In the genomic region with DNA sequence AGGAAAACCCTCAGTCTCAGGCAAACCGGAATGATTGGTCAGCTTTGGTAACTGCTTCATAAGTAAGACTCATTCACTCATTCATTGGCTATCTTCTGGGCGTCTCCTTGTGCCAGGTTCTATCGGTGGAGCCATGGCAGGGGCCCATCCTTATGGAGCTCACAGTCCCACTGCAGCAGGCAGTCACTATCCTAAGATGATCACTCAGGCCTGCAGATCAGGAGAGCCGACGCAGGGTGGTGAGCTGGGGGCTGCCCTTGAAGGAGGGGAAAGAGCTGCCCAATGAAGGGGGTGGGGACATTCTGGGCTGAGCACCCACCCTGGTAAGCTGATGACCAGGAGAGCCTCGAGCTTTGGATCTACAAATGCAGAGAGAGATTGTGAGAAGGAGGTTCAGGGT, we compare ENCODE assay signal across 35 cellular contexts. TPM values are rescaled to one million over a fixed set of nuclear protein-coding genes. Genes with fewer than 3 reads are reported as not detected.
"Had no signal": no experiment of that assay in that cellular context is flagged by ENCODE, and none has a peak within 500 bp of the region (broad histone marks: within the 10 kb centered on the region; RNA-seq: fewer than 3 reads in every experiment).

No MANE protein-coding gene starts in this region.

- H3K27ac Mint-ChIP-seq: activated CD4-positive, alpha-beta memory T cell treated with anti-CD3 and anti-CD28 coated beads for 36 hours; activated CD4-positive, alpha-beta T cell treated with anti-CD3 and anti-CD28 coated beads for 36 hours; activated CD4-positive, alpha-beta T cell treated with anti-CD3 and anti-CD28 coated beads, Interleukin-2, amount 10 ng/mL, durations not matched to agents 24 days and 14 days; activated CD8-positive, alpha-beta memory T cell treated with anti-CD3 and anti-CD28 coated beads, Interleukin-2, amount 10 ng/mL, durations not matched to agents 7 days and 5 days; activated CD8-positive, alpha-beta T cell treated with anti-CD3 and anti-CD28 coated beads, Interleukin-2, amount 10 ng/mL, durations not matched to agents 7 days and 5 days; activated naive CD4-positive, alpha-beta T cell treated with anti-CD3 and anti-CD28 coated beads for 36 hours; activated naive CD4-positive, alpha-beta T cell treated with anti-CD3 and anti-CD28 coated beads, Interleukin-2, amount 50 U/mL, for 24 hours; activated naive CD8-positive, alpha-beta T cell treated with anti-CD3 and anti-CD28 coated beads for 36 hours; activated naive CD8-positive, alpha-beta T cell treated with anti-CD3 and anti-CD28 coated beads, Interleukin-2, amount 50 U/mL, for 24 hours; activated T-helper 1 cell treated with anti-CD3 and anti-CD28 coated beads, Interleukin-12 subunit alpha, Interleukin-12 subunit beta, Interleukin-2, Interleukin-4 antibody, amounts not matched to agents 30 ng/mL and 10 ng/mL and 1 ng/mL, durations not matched to agents 14 hours and 24 hours and 36 hours; activated T-helper 2 cell treated with anti-CD3 and anti-CD28 coated beads, Interferon-gamma antibody, Interleukin-2, Interleukin-4, amounts not matched to agents 10 μg/mL and 5 μg/mL and 100 μg/mL, durations not matched to agents 14 hours and 24 hours and 36 hours; effector memory CD8-positive, alpha-beta T cell; T-helper 17 cell; T-helper 2 cell treated with Interferon-gamma antibody and Interleukin-4, amounts not matched to agents 5 μg/mL and 100 μg/mL, for 36 hours had no signal

- H3K4me1 Mint-ChIP-seq: activated CD4-positive, alpha-beta T cell treated with anti-CD3 and anti-CD28 coated beads for 36 hours; activated CD4-positive, alpha-beta T cell treated with anti-CD3 and anti-CD28 coated beads, Interleukin-2, amount 10 ng/mL, durations not matched to agents 24 days and 14 days; activated naive CD8-positive, alpha-beta T cell treated with anti-CD3 and anti-CD28 coated beads for 36 hours; activated naive CD8-positive, alpha-beta T cell treated with anti-CD3 and anti-CD28 coated beads, Interleukin-2, amount 50 U/mL, for 24 hours had no signal

- H3K36me3 ChIP-seq: adrenal gland, esophagus muscularis mucosa, gastrocnemius medialis had no signal

- H3K4me1 ChIP-seq: adrenal gland, foreskin keratinocyte, gastrocnemius medialis had no signal

- H3K4me3 ChIP-seq: adrenal gland, body of pancreas, esophagus muscularis mucosa, gastrocnemius medialis had no signal

- H3K36me3 Mint-ChIP-seq: activated CD4-positive, alpha-beta memory T cell treated with anti-CD3 and anti-CD28 coated beads for 36 hours; activated CD8-positive, alpha-beta memory T cell treated with anti-CD3 and anti-CD28 coated beads, Interleukin-2, amount 10 ng/mL, durations not matched to agents 7 days and 5 days; activated naive CD4-positive, alpha-beta T cell treated with anti-CD3 and anti-CD28 coated beads, Interleukin-2, amount 50 U/mL, for 24 hours; activated naive CD8-positive, alpha-beta T cell treated with anti-CD3 and anti-CD28 coated beads for 36 hours had no signal

- DNase-seq: activated CD4-positive, alpha-beta memory T cell treated with anti-CD3 and anti-CD28 coated beads for 36 hours; activated CD4-positive, alpha-beta T cell treated with anti-CD3 and anti-CD28 coated beads for 36 hours; activated CD4-positive, alpha-beta T cell treated with anti-CD3 and anti-CD28 coated beads, Interleukin-2, amount 10 ng/mL, durations not matched to agents 24 days and 14 days; activated CD4-positive, CD25-positive, alpha-beta regulatory T cell; activated CD4-positive, CD25-positive, alpha-beta regulatory T cell treated with anti-CD3 and anti-CD28 coated beads, Interleukin-2, amount 50 U/mL, for 72 hours; activated CD8-positive, alpha-beta memory T cell treated with anti-CD3 and anti-CD28 coated beads, Interleukin-2, amount 10 ng/mL, durations not matched to agents 7 days and 5 days; activated CD8-positive, alpha-beta memory T cell treated with anti-CD3 and anti-CD28 coated beads, Interleukin-2, amount 50 U/mL, for 4 hours; activated CD8-positive, alpha-beta T cell treated with anti-CD3 and anti-CD28 coated beads, Interleukin-2, amount 10 ng/mL, durations not matched to agents 7 days and 5 days; activated naive CD4-positive, alpha-beta T cell treated with anti-CD3 and anti-CD28 coated beads for 36 hours; activated naive CD8-positive, alpha-beta T cell treated with anti-CD3 and anti-CD28 coated beads for 36 hours; activated naive CD8-positive, alpha-beta T cell treated with anti-CD3 and anti-CD28 coated beads, Interleukin-2, amount 50 U/mL, for 24 hours; activated T-cell treated with anti-CD3 and anti-CD28 coated beads, Interleukin-2, amount 50 U/mL, for 1 hour; activated T-cell treated with anti-CD3 and anti-CD28 coated beads, Interleukin-2, amount 50 U/mL, for 48 hours; amygdala; body of pancreas; central memory CD4-positive, alpha-beta T cell; cerebellar nuclear complex; cortex of kidney; dermis blood vessel endothelial cell; effector CD4-positive, alpha-beta T cell; effector memory CD8-positive, alpha-beta T cell; erythroblast; foreskin keratinocyte; gastrocnemius medialis; SW 1271; T-helper 1 cell; T-helper 17 cell; T1000 had no signal

- H3K9me3 ChIP-seq: adrenal gland, body of pancreas, esophagus muscularis mucosa, gastrocnemius medialis had no signal

- H3K9me3 Mint-ChIP-seq: activated CD4-positive, alpha-beta memory T cell treated with anti-CD3 and anti-CD28 coated beads for 36 hours; activated CD4-positive, alpha-beta T cell treated with anti-CD3 and anti-CD28 coated beads, Interleukin-2, amount 10 ng/mL, durations not matched to agents 24 days and 14 days; activated naive CD4-positive, alpha-beta T cell treated with anti-CD3 and anti-CD28 coated beads for 36 hours; activated naive CD8-positive, alpha-beta T cell treated with anti-CD3 and anti-CD28 coated beads, Interleukin-2, amount 50 U/mL, for 24 hours; activated T-helper 1 cell treated with anti-CD3 and anti-CD28 coated beads, Interleukin-12 subunit alpha, Interleukin-12 subunit beta, Interleukin-2, Interleukin-4 antibody, amounts not matched to agents 30 ng/mL and 10 ng/mL and 1 ng/mL, durations not matched to agents 14 hours and 24 hours and 36 hours; activated T-helper 2 cell treated with anti-CD3 and anti-CD28 coated beads, Interferon-gamma antibody, Interleukin-2, Interleukin-4, amounts not matched to agents 10 μg/mL and 5 μg/mL and 100 μg/mL, durations not matched to agents 14 hours and 24 hours and 36 hours; effector memory CD8-positive, alpha-beta T cell; T-helper 2 cell treated with Interferon-gamma antibody and Interleukin-4, amounts not matched to agents 5 μg/mL and 100 μg/mL, for 36 hours had no signal

- H3K27me3 ChIP-seq: adrenal gland, body of pancreas, esophagus muscularis mucosa, gastrocnemius medialis had no signal

- H3K27ac ChIP-seq: adrenal gland, body of pancreas, esophagus muscularis mucosa, foreskin keratinocyte, gastrocnemius medialis had no signal

- H3K4me3 Mint-ChIP-seq: activated CD4-positive, alpha-beta memory T cell treated with anti-CD3 and anti-CD28 coated beads for 36 hours; activated CD4-positive, alpha-beta T cell treated with anti-CD3 and anti-CD28 coated beads for 36 hours; activated CD4-positive, alpha-beta T cell treated with anti-CD3 and anti-CD28 coated beads, Interleukin-2, amount 10 ng/mL, durations not matched to agents 24 days and 14 days; activated CD8-positive, alpha-beta memory T cell treated with anti-CD3 and anti-CD28 coated beads, Interleukin-2, amount 10 ng/mL, durations not matched to agents 7 days and 5 days; activated CD8-positive, alpha-beta T cell treated with anti-CD3 and anti-CD28 coated beads, Interleukin-2, amount 10 ng/mL, durations not matched to agents 7 days and 5 days; activated naive CD4-positive, alpha-beta T cell treated with anti-CD3 and anti-CD28 coated beads for 36 hours; activated naive CD4-positive, alpha-beta T cell treated with anti-CD3 and anti-CD28 coated beads, Interleukin-2, amount 50 U/mL, for 24 hours; activated naive CD8-positive, alpha-beta T cell treated with anti-CD3 and anti-CD28 coated beads for 36 hours; activated naive CD8-positive, alpha-beta T cell treated with anti-CD3 and anti-CD28 coated beads, Interleukin-2, amount 50 U/mL, for 24 hours; activated T-helper 1 cell treated with anti-CD3 and anti-CD28 coated beads, Interleukin-12 subunit alpha, Interleukin-12 subunit beta, Interleukin-2, Interleukin-4 antibody, amounts not matched to agents 30 ng/mL and 10 ng/mL and 1 ng/mL, durations not matched to agents 14 hours and 24 hours and 36 hours; effector memory CD8-positive, alpha-beta T cell; T-helper 17 cell; T-helper 2 cell treated with Interferon-gamma antibody and Interleukin-4, amounts not matched to agents 5 μg/mL and 100 μg/mL, for 36 hours had no signal

- ATAC-seq: activated CD4-positive, alpha-beta T cell treated with anti-CD3 and anti-CD28 coated beads for 36 hours; activated CD8-positive, alpha-beta memory T cell treated with anti-CD3 and anti-CD28 coated beads, Interleukin-2, amount 10 ng/mL, durations not matched to agents 7 days and 5 days; activated CD8-positive, alpha-beta T cell treated with anti-CD3 and anti-CD28 coated beads, Interleukin-2, amount 10 ng/mL, durations not matched to agents 7 days and 5 days; activated naive CD8-positive, alpha-beta T cell treated with anti-CD3 and anti-CD28 coated beads, Interleukin-2, amount 50 U/mL, for 24 hours; body of pancreas; effector memory CD8-positive, alpha-beta T cell; foreskin keratinocyte; gastrocnemius medialis; T-helper 17 cell had no signal

- H3K27me3 Mint-ChIP-seq: activated CD4-positive, alpha-beta T cell treated with anti-CD3 and anti-CD28 coated beads for 36 hours; activated naive CD4-positive, alpha-beta T cell treated with anti-CD3 and anti-CD28 coated beads, Interleukin-2, amount 50 U/mL, for 24 hours; activated naive CD8-positive, alpha-beta T cell treated with anti-CD3 and anti-CD28 coated beads, Interleukin-2, amount 50 U/mL, for 24 hours had no signal

RNA-seq across cellular contexts. Expression of a gene that starts 20.5 kb away (rescaled TPM):
- total RNA-seq: activated CD8-positive, alpha-beta memory T cell treated with anti-CD3 and anti-CD28 coated beads for 36 hours; activated CD8-positive, alpha-beta memory T cell treated with anti-CD3 and anti-CD28 coated beads, Interleukin-2, amount 10 ng/mL, durations not matched to agents 7 days and 5 days; activated naive CD4-positive, alpha-beta T cell treated with anti-CD3 and anti-CD28 coated beads for 36 hours; activated T-helper 1 cell treated with anti-CD3 and anti-CD28 coated beads, Interleukin-12 subunit alpha, Interleukin-12 subunit beta, Interleukin-2, Interleukin-4 antibody, amounts not matched to agents 30 ng/mL and 10 ng/mL and 1 ng/mL, durations not matched to agents 14 hours and 24 hours and 36 hours; foreskin keratinocyte; T-helper 17 cell had no signal
- polyA plus RNA-seq: foreskin keratinocyte had no signal
